27 cellular contexts compared by ENCODE assay signal in genomic region chr17:3828852-3829232, GRCh38. TPM values are rescaled to one million over a fixed set of nuclear protein-coding genes. Genes with fewer than 3 reads are reported as not detected.
DNase-seq lines count a peak whose midpoint lies in the region; ATAC-seq, FAIRE-seq and TF ChIP-seq lines count a peak whose summit lies in the region.
"Had no signal": no experiment of that assay in that cellular context is flagged by ENCODE, and none has a peak within 500 bp of the region (broad histone marks: within the 10 kb centered on the region; RNA-seq: fewer than 3 reads in every experiment).

No MANE protein-coding gene starts in this region.

- TF ChIP-seq CTCF in gastroesophageal sphincter (IDR thresholded peaks at IDR 0.05) (no peak), smooth muscle cell (IDR thresholded peaks at IDR 0.05; ENCODE audit: borderline replicate concordance, insufficient read depth, poor library complexity, severe bottlenecking) (no peak), HepG2 (CRISPR knock-in tag; IDR thresholded peaks at IDR 0.05) (no peak)

- no peak overlapping the region for H3K4me3 Mint-ChIP-seq in activated T-helper 17 cell treated with anti-CD3 and anti-CD28 coated beads, Interleukin-2, amount 50 U/mL, for 72 hours
- H3K4me3 Mint-ChIP-seq: activated CD8-positive, alpha-beta T cell treated with anti-CD3 and anti-CD28 coated beads, Interleukin-2, amount 10 ng/mL, durations not matched to agents 7 days and 5 days; activated naive CD4-positive, alpha-beta T cell treated with anti-CD3 and anti-CD28 coated beads, Interleukin-2, amount 10 ng/mL, durations not matched to agents 7 days and 5 days; IgD-negative memory B cell; mesothelial cell of epicardium; natural killer cell; type B pancreatic cell had no signal

- DNase-seq in smooth muscle cell (lab: John Stamatoyannopoulos, UW; ENCODE audit: unreplicated experiment) = no peak
- DNase-seq in GOT3 (lab: John Stamatoyannopoulos, UW) = no peak
- no peak for DNase-seq in HepG2 (ENCODE audit: low spot score)
- no peak for DNase-seq in NK-92 (lab: John Stamatoyannopoulos, UW; ENCODE audit: unreplicated experiment)
- DNase-seq: activated CD4-positive, alpha-beta T cell treated with anti-CD3 and anti-CD28 coated beads for 4 hours; activated CD8-positive, alpha-beta T cell treated with anti-CD3 and anti-CD28 coated beads, Interleukin-2, amount 10 ng/mL, durations not matched to agents 7 days and 5 days; BE2C; body of pancreas; DMS153; H7; islet precursor cell; natural killer cell; NCI-H1436 treated with DMSO at 0.1 percent for 48 hours; NCI-H2081 treated with DMSO at 0.1 percent for 48 hours; NCI-H345; SIG-M5; SW 1271 had no signal

- no peaks in the 10 kb centered on the region for H3K9me3 Mint-ChIP-seq in activated T-helper 17 cell treated with anti-CD3 and anti-CD28 coated beads, Interleukin-2, amount 50 U/mL, for 72 hours
- H3K9me3 Mint-ChIP-seq: activated naive CD4-positive, alpha-beta T cell treated with anti-CD3 and anti-CD28 coated beads, Interleukin-2, amount 10 ng/mL, durations not matched to agents 7 days and 5 days; IgD-negative memory B cell; mesothelial cell of epicardium; type B pancreatic cell had no signal

- H3K27me3 Mint-ChIP-seq in activated T-helper 17 cell treated with anti-CD3 and anti-CD28 coated beads, Interleukin-2, amount 50 U/mL, for 72 hours = no peaks in the 10 kb centered on the region
- H3K27me3 Mint-ChIP-seq: activated naive CD4-positive, alpha-beta T cell treated with anti-CD3 and anti-CD28 coated beads, Interleukin-2, amount 10 ng/mL, durations not matched to agents 7 days and 5 days; IgD-negative memory B cell; type B pancreatic cell had no signal

- peaks cover 77% of the 10 kb centered on the region for H3K36me3 Mint-ChIP-seq in activated T-helper 17 cell treated with anti-CD3 and anti-CD28 coated beads, Interleukin-2, amount 50 U/mL, for 72 hours (ENCODE audit: low read depth)

- H3K4me2 ChIP-seq in smooth muscle cell (no peak overlapping the region), HepG2 (ENCODE audit: low read depth, low read length) (no peak overlapping the region)

- intact Hi-C loops in HepG2 (cut with micrococcal nuclease; ENCODE audit: unreplicated experiment) = loop anchor here (5.0 kb wide), 1 partner anchor 147 kb away; no protein-coding TSS in a partner anchor

- peaks cover 25% of the 10 kb centered on the region for H4K20me1 ChIP-seq in smooth muscle cell (ENCODE audit: low read depth)
- no peaks in the 10 kb centered on the region for H4K20me1 ChIP-seq in HepG2 (ENCODE audit: insufficient read depth, low read length)

- peak overlapping the region; percentile 1 for H3K27ac Mint-ChIP-seq in activated T-helper 17 cell treated with anti-CD3 and anti-CD28 coated beads, Interleukin-2, amount 50 U/mL, for 72 hours
- H3K27ac Mint-ChIP-seq: activated naive CD4-positive, alpha-beta T cell treated with anti-CD3 and anti-CD28 coated beads, Interleukin-2, amount 10 ng/mL, durations not matched to agents 7 days and 5 days; mesothelial cell of epicardium; natural killer cell; type B pancreatic cell had no signal

- no peak overlapping the region for H3K4me3 ChIP-seq in gastroesophageal sphincter
- no peak overlapping the region for H3K4me3 ChIP-seq in muscle layer of colon (ENCODE audit: low read depth in 1 of 2, low read length in 2 of 2)
- H3K4me3 ChIP-seq in smooth muscle cell = no peak overlapping the region
- no peak overlapping the region for H3K4me3 ChIP-seq in HepG2 (replicated peaks in 1 of 3; ENCODE audit: insufficient read depth in 1 of 3, low read depth in 2 of 3, low read length in 3 of 3)
- H3K4me3 ChIP-seq: body of pancreas had no signal

- no peak for ATAC-seq in activated T-helper 17 cell treated with anti-CD3 and anti-CD28 coated beads, Interleukin-2, amount 50 U/mL, for 72 hours (replicated peaks)
- ATAC-seq in gastroesophageal sphincter (no peak), HepG2 (no peak), HG03521 (IDR thresholded peaks at IDR 0.05; ENCODE audit: unreplicated experiment) (no peak)
- ATAC-seq: activated CD8-positive, alpha-beta T cell treated with anti-CD3 and anti-CD28 coated beads, Interleukin-2, amount 10 ng/mL, durations not matched to agents 7 days and 5 days; body of pancreas; natural killer cell; Panc1 had no signal

- no peak for TF ChIP-seq RAD21 in HepG2 (CRISPR knock-in tag; IDR thresholded peaks at IDR 0.05)

- no peaks in the 10 kb centered on the region for H3K9me3 ChIP-seq in gastroesophageal sphincter
- H3K9me3 ChIP-seq in muscle layer of colon (ENCODE audit: low read length) = no peaks in the 10 kb centered on the region
- no peaks in the 10 kb centered on the region for H3K9me3 ChIP-seq in smooth muscle cell (replicated peaks; ENCODE audit: low read depth)
- no peaks in the 10 kb centered on the region for H3K9me3 ChIP-seq in HepG2 (ENCODE audit: low read length)
- H3K9me3 ChIP-seq: BE2C, body of pancreas had no signal

- H3K79me2 ChIP-seq in smooth muscle cell (ENCODE audit: low read depth) (peaks cover 9% of the 10 kb centered on the region), HepG2 (ENCODE audit: insufficient read depth, low read length) (no peaks in the 10 kb centered on the region)

- peaks cover 0 to 23% (median 7%) of the 10 kb centered on the region in 3 donors for H3K4me1 ChIP-seq in gastroesophageal sphincter
- peaks cover 14% of the 10 kb centered on the region for H3K4me1 ChIP-seq in muscle layer of colon (ENCODE audit: insufficient read depth, low read length)
- no peaks in the 10 kb centered on the region for H3K4me1 ChIP-seq in smooth muscle cell (ENCODE audit: low read depth)
- H3K4me1 ChIP-seq in HepG2 (ENCODE audit: insufficient read depth, low read length) = no peaks in the 10 kb centered on the region; the same call in 1 of the 2 replicates
- H3K4me1 ChIP-seq: BE2C, body of pancreas had no signal

- in situ Hi-C loops in HepG2 (cut with HindIII; ENCODE audit: extremely low pct_ligation_motif_present, low pct_unique_long_range_greater_than_20kb) = no loop called here

- TF ChIP-seq EP300 in gastroesophageal sphincter (IDR thresholded peaks at IDR 0.05) (no peak), HepG2 (IDR thresholded peaks at IDR 0.05; ENCODE audit: low read depth in 2 of 2, low read length in 2 of 2) (no peak), HepG2 (CRISPR knock-in tag; IDR thresholded peaks at IDR 0.05; ENCODE audit: borderline replicate concordance) (no peak)

- no peak for FAIRE-seq in HepG2 (lab: Jason Lieb, UNC)
- FAIRE-seq: GM18507 had no signal

- POLR2A ChIA-PET in HepG2 (lab: Yijun Ruan, JAX) = interaction anchor here (0.9 kb wide), 1 partner anchor 91 kb away, joined by 4 read pairs; no protein-coding TSS in a partner anchor

- H3K4me1 Mint-ChIP-seq in activated T-helper 17 cell treated with anti-CD3 and anti-CD28 coated beads, Interleukin-2, amount 50 U/mL, for 72 hours = peaks cover 4% of the 10 kb centered on the region
- H3K4me1 Mint-ChIP-seq: mesothelial cell of epicardium had no signal

- no peaks in the 10 kb centered on the region for H3F3A ChIP-seq in smooth muscle cell (ENCODE audit: low read depth)

- TF ChIP-seq POLR2A in gastroesophageal sphincter (IDR thresholded peaks at IDR 0.05) (no peak), HepG2 (IDR thresholded peaks at IDR 0.05; ENCODE audit: insufficient read depth in 1 of 2, low read depth in 2 of 2, low read length in 2 of 2) (no peak)

- WGBS in gastroesophageal sphincter (ENCODE audit: low coverage in 1 of 2), 2 donors = 71 to 90% methylated on average over 1 to 7 of the region's 7 CpGs
- WGBS in smooth muscle cell (ENCODE audit: low lambda C conversion rate) = 94% methylated on average over 7 of the region's 7 CpGs
- 86% methylated on average over 7 of the region's 7 CpGs for WGBS in HepG2 (ENCODE audit: low lambda C conversion rate)

- H2AFZ ChIP-seq in smooth muscle cell (ENCODE audit: low read depth) (no peak overlapping the region), HepG2 (ENCODE audit: low read length) (no peak overlapping the region)

- no TSS peak for BruUV-seq in HepG2 (replicated peaks; lab: Mats Ljungman, UMichigan)

- CTCF ChIA-PET in HepG2 (lab: Yijun Ruan, JAX; ENCODE audit: low intra/inter-chr PET ratio, low total read pairs) = no interaction called here

- H3K9ac ChIP-seq in muscle layer of colon (ENCODE audit: low read length) (no peak overlapping the region), smooth muscle cell (ENCODE audit: low read depth) (peak overlapping the region; percentile 14), HepG2 (ENCODE audit: insufficient read depth, low read depth, low read length) (no peak overlapping the region)

- no peaks in the 10 kb centered on the region for H3K27me3 ChIP-seq in gastroesophageal sphincter
- H3K27me3 ChIP-seq in muscle layer of colon (ENCODE audit: control insufficient read depth in 1 of 2, insufficient read depth in 2 of 2, low read length in 2 of 2) = no peaks in the 10 kb centered on the region
- H3K27me3 ChIP-seq in smooth muscle cell (ENCODE audit: low read depth) = no peaks in the 10 kb centered on the region
- no peaks in the 10 kb centered on the region; a peak in 1 of 5 replicates for H3K27me3 ChIP-seq in HepG2 (ENCODE audit: control insufficient read depth in 1 of 2, insufficient read depth in 2 of 2, low read length in 2 of 2)
- H3K27me3 ChIP-seq: BE2C, body of pancreas had no signal

- peaks cover 0 to 71% of the 10 kb centered on the region in 2 donors for H3K36me3 ChIP-seq in gastroesophageal sphincter
- H3K36me3 ChIP-seq in muscle layer of colon (ENCODE audit: insufficient read depth, low read length) = peaks cover 24% of the 10 kb centered on the region
- peaks cover 8% of the 10 kb centered on the region for H3K36me3 ChIP-seq in smooth muscle cell (ENCODE audit: low read depth)
- peaks cover 11 to 40% of the 10 kb centered on the region in 2 experiments for H3K36me3 ChIP-seq in HepG2 (replicated peaks in 1 of 2; ENCODE audit: control insufficient read depth in 1 of 2, insufficient read depth in 2 of 2, low read length in 2 of 2)

- peak overlapping the region; percentile 21 to 77 (median 72) for H3K27ac ChIP-seq in gastroesophageal sphincter
- peak overlapping the region; percentile 58 for H3K27ac ChIP-seq in muscle layer of colon (ENCODE audit: low read depth, low read length)
- H3K27ac ChIP-seq in smooth muscle cell (ENCODE audit: low read depth) = peak overlapping the region; percentile 75
- no peak overlapping the region for H3K27ac ChIP-seq in HepG2 (ENCODE audit: extremely low read length, insufficient read depth, low read length)
- H3K27ac ChIP-seq: body of pancreas had no signal

RNA-seq across cellular contexts. Expression of gene NCBP3, which starts 17.2 kb away (rescaled TPM):
- total RNA-seq in activated T-helper 17 cell treated with anti-CD3 and anti-CD28 coated beads, Interleukin-2, amount 50 U/mL, for 72 hours = 10 to 100 TPM; 30.8 to 40.4 TPM
- total RNA-seq in gastroesophageal sphincter = 10 to 100 TPM; 22.2 to 25.7 (median 24.3) TPM
- total RNA-seq in smooth muscle cell = 28.3 and 30.0 TPM in 2 replicates
- 30.7 and 32.4 TPM in 2 replicates for polyA plus RNA-seq in smooth muscle cell
- total RNA-seq in HepG2 (2016; rRNA removed; fragmentation: Illumina TruSeq; extraction: Trizol) = 20.6 and 24.8 TPM in 2 replicates
- 3.9 and 4.8 TPM in 2 replicates for total RNA-seq in HepG2 (2016; cell fraction: cytosol; rRNA removed; fragmentation: Illumina TruSeq; extraction: Trizol; ENCODE audit: low read depth)
- total RNA-seq in HepG2 (2016; cell fraction: insoluble cytoplasmic fraction; rRNA removed; fragmentation: Illumina TruSeq; extraction: Trizol) = 21.8 and 23.5 TPM in 2 replicates
- 7.8 and 9.5 TPM in 2 replicates for total RNA-seq in HepG2 (2016; cell fraction: membrane; rRNA removed; fragmentation: Illumina TruSeq; extraction: Trizol)
- total RNA-seq in HepG2 (2016; cell fraction: nucleus; rRNA removed; fragmentation: Illumina TruSeq; extraction: Trizol) = 30.1 and 35.2 TPM in 2 replicates
- 16.6 and 19.5 TPM in 2 replicates for polyA plus RNA-seq in HepG2 (2011; rRNA removed)
- 4.6 and 5.5 TPM in 2 replicates for polyA plus RNA-seq in HepG2 (2011; cell fraction: cytosol; rRNA removed)
- polyA plus RNA-seq in HepG2 (2011; cell fraction: nucleus; rRNA removed) = 27.4 and 36.6 TPM in 2 replicates
- 22.5 and 26.0 TPM in 2 replicates for polyA plus RNA-seq in HepG2 (2012)
- polyA plus RNA-seq in HepG2 (2016; cell fraction: cytosol; fragmentation: Illumina TruSeq; extraction: Trizol; ENCODE audit: low read depth) = 1.2 and 1.9 TPM in 2 replicates
- 22.8 and 23.0 TPM in 2 replicates for polyA plus RNA-seq in HepG2 (2016; cell fraction: insoluble cytoplasmic fraction; fragmentation: Illumina TruSeq; extraction: Trizol; ENCODE audit: low read depth)
- 4.1 and 4.3 TPM in 2 replicates for polyA plus RNA-seq in HepG2 (2016; cell fraction: membrane; fragmentation: Illumina TruSeq; extraction: Trizol; ENCODE audit: low read depth)
- 77.0 and 80.1 TPM in 2 replicates for polyA plus RNA-seq in HepG2 (2016; cell fraction: nucleus; fragmentation: Illumina TruSeq; extraction: Trizol; ENCODE audit: insufficient read depth, low read depth)
- polyA minus RNA-seq in HepG2 (2011; rRNA and poly(A)+ RNA removed; ENCODE audit: low replicate concordance) = 8.7 and 10.7 TPM in 2 replicates
- 3.4 and 5.1 TPM in 2 replicates for polyA minus RNA-seq in HepG2 (2011; cell fraction: cytosol; rRNA and poly(A)+ RNA removed)
- polyA minus RNA-seq in HepG2 (2011; cell fraction: nucleus; rRNA and poly(A)+ RNA removed) = 42.4 and 49.2 TPM in 2 replicates

RNA-seq across cellular contexts. Expression of gene ITGAE, which starts 27.9 kb away (rescaled TPM):
- 10 to 100 TPM; 24.2 to 43.2 TPM for total RNA-seq in activated T-helper 17 cell treated with anti-CD3 and anti-CD28 coated beads, Interleukin-2, amount 50 U/mL, for 72 hours
- total RNA-seq in gastroesophageal sphincter (10 to 100 TPM; 20.3 to 35.2 (median 21.7) TPM), smooth muscle cell (43.8 and 51.2 TPM in 2 replicates), HepG2 (2016; rRNA removed; fragmentation: Illumina TruSeq; extraction: Trizol) (49.0 and 56.3 TPM in 2 replicates)
- polyA plus RNA-seq in smooth muscle cell (61.4 and 66.7 TPM in 2 replicates), HepG2 (2011; rRNA removed) (38.2 and 42.3 TPM in 2 replicates)
- 99.2 and 118 TPM in 2 replicates for total RNA-seq in HepG2 (2016; cell fraction: cytosol; rRNA removed; fragmentation: Illumina TruSeq; extraction: Trizol; ENCODE audit: low read depth)
- total RNA-seq in HepG2 (2016; cell fraction: insoluble cytoplasmic fraction; rRNA removed; fragmentation: Illumina TruSeq; extraction: Trizol) = 54.9 and 56.5 TPM in 2 replicates
- 121 and 124 TPM in 2 replicates for total RNA-seq in HepG2 (2016; cell fraction: membrane; rRNA removed; fragmentation: Illumina TruSeq; extraction: Trizol)
- total RNA-seq in HepG2 (2016; cell fraction: nucleus; rRNA removed; fragmentation: Illumina TruSeq; extraction: Trizol) = 18.5 and 22.4 TPM in 2 replicates
- 28.2 and 31.0 TPM in 2 replicates for polyA plus RNA-seq in HepG2 (2011; cell fraction: cytosol; rRNA removed)
- 13.3 and 15.2 TPM in 2 replicates for polyA plus RNA-seq in HepG2 (2011; cell fraction: nucleus; rRNA removed)
- 19.1 and 24.6 TPM in 2 replicates for polyA plus RNA-seq in HepG2 (2012)
- 110 and 139 TPM in 2 replicates for polyA plus RNA-seq in HepG2 (2016; cell fraction: cytosol; fragmentation: Illumina TruSeq; extraction: Trizol; ENCODE audit: low read depth)
- 46.7 and 46.9 TPM in 2 replicates for polyA plus RNA-seq in HepG2 (2016; cell fraction: insoluble cytoplasmic fraction; fragmentation: Illumina TruSeq; extraction: Trizol; ENCODE audit: low read depth)
- polyA plus RNA-seq in HepG2 (2016; cell fraction: membrane; fragmentation: Illumina TruSeq; extraction: Trizol; ENCODE audit: low read depth) = 90.3 and 104 TPM in 2 replicates
- 36.8 and 38.1 TPM in 2 replicates for polyA plus RNA-seq in HepG2 (2016; cell fraction: nucleus; fragmentation: Illumina TruSeq; extraction: Trizol; ENCODE audit: insufficient read depth, low read depth)
- polyA minus RNA-seq in HepG2 (2011; rRNA and poly(A)+ RNA removed; ENCODE audit: low replicate concordance) = 7.6 and 11.0 TPM in 2 replicates
- 2.8 and 3.8 TPM in 2 replicates for polyA minus RNA-seq in HepG2 (2011; cell fraction: cytosol; rRNA and poly(A)+ RNA removed)
- 11.7 and 12.6 TPM in 2 replicates for polyA minus RNA-seq in HepG2 (2011; cell fraction: nucleus; rRNA and poly(A)+ RNA removed)
